ENCODE assay signal across 1 cellular context in the genomic region with DNA sequence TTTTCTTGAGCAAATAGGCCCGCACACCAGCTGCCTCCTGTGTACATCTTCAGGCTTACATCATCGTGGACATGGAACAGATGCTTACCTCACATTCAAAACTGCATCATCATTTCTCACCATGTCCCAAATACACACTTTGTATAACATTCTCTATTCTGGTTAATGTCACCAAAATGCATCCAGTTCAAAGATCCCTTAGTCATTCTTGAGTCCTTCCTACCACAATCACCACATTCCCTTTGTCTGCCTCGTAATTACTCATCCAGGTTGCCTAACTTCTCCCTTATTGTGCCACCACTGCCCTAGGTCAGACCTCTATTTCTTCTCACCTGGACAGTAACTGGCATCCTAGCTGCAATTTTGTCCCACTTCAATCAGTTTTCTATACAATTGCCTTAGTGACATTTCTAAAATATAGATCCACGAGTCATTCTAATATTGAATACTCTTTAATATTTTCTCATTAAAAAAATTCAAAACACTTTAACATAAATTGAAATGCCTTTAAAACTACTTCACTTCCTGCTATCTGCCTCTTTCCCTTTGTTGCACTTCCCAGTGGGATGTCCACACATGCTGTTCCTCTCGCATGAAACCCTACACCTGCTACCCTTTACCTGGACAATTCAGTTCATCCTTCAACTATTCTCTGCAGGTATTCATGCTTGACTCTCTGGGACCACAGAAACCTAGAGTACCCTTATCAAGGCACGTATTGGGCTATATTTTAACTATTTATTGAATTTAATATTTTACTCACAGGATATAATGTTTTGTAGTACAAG.
TF ChIP-seq lines count a peak whose summit lies in the region.

No MANE protein-coding gene starts in this region.

TF ChIP-seq in HCT116, 20 proteins besides CTCF, POLR2A, EP300 and RAD21 (continued from another document):
- TF ChIP-seq, protein P1, sequence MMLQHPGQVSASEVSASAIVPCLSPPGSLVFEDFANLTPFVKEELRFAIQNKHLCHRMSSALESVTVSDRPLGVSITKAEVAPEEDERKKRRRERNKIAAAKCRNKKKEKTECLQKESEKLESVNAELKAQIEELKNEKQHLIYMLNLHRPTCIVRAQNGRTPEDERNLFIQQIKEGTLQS (IDR thresholded peaks at IDR 0.05): peak; percentile 56; the same call in 1 of the 2 replicates
- TF ChIP-seq CEBPB (IDR thresholded peaks at IDR 0.05; ENCODE audit: low read depth) (peak; percentile 95), SIN3A (IDR thresholded peaks at IDR 0.05; ENCODE audit: low read depth) (peak; percentile 30; the same call in 1 of the 2 replicates), JUND (IDR thresholded peaks at IDR 0.05) (peak; percentile 66), YY1 (IDR thresholded peaks at IDR 0.05; ENCODE audit: extremely low read depth, insufficient replicate concordance, low read depth, low read length) (no peak)
